Comparison of ENCODE assay signal across 20 cellular contexts in genomic region chr20:49544535-49544934, GRCh38. TPM values are rescaled to one million over a fixed set of nuclear protein-coding genes. Genes with fewer than 3 reads are reported as not detected.
"Had no signal": no experiment of that assay in that cellular context is flagged by ENCODE, and none has a peak within 500 bp of the region (broad histone marks: within the 10 kb centered on the region; RNA-seq: fewer than 3 reads in every experiment).

No MANE protein-coding gene starts in this region.

- H3K27ac ChIP-seq: epithelial cell of prostate, foreskin keratinocyte, hepatocyte, neural progenitor cell, parathyroid adenoma, spleen had no signal

- H3K36me3 ChIP-seq: neural progenitor cell, spleen had no signal

- FAIRE-seq: colon, kidney had no signal

- H3K4me3 ChIP-seq: gastroesophageal sphincter, heart left ventricle, hepatocyte, neural progenitor cell, sigmoid colon, spleen had no signal

- H3K4me2 ChIP-seq: hepatocyte, neural progenitor cell had no signal

- DNase-seq: effector CD8-positive, alpha-beta T cell; endodermal cell; foreskin keratinocyte; heart left ventricle; kidney; mesendoderm; midbrain; spleen; stimulated activated naive B cell treated with anti-CD40 and anti-IgM and Interleukin-4, amounts not matched to agents 10 μg/mL and 1 μg/mL and 100 μg/mL, for 72 hours; trophoblast cell had no signal

- H3K79me2 ChIP-seq: hepatocyte, parathyroid adenoma had no signal

- H2AFZ ChIP-seq: hepatocyte, neural progenitor cell had no signal

- H3K4me1 ChIP-seq: foreskin keratinocyte, neural progenitor cell, parathyroid adenoma, spleen had no signal

- ATAC-seq: esophagus mucosa; foreskin keratinocyte; gastroesophageal sphincter; heart left ventricle; left lobe of liver; naive thymus-derived CD4-positive, alpha-beta T cell; stimulated activated naive B cell treated with anti-CD40 and anti-IgM and Interleukin-4, amounts not matched to agents 10 μg/mL and 1 μg/mL and 100 μg/mL, for 72 hours had no signal

- H3K9me3 ChIP-seq: gastroesophageal sphincter had no signal

- H3K9ac ChIP-seq: neural progenitor cell, parathyroid adenoma had no signal

- H3K27me3 ChIP-seq: gastroesophageal sphincter, heart left ventricle, hepatocyte, neural progenitor cell, sigmoid colon had no signal

RNA-seq across cellular contexts. Expression of gene PTGIS, which starts 23.4 kb away (rescaled TPM):
- total RNA-seq: foreskin keratinocyte had no signal
- polyA plus RNA-seq: foreskin keratinocyte; naive thymus-derived CD4-positive, alpha-beta T cell had no signal
